Comparison of ENCODE assay signal across 8 cellular contexts in genomic region chr19:48490980-48491792, GRCh38. TPM values are rescaled to one million over a fixed set of nuclear protein-coding genes. Genes with fewer than 3 reads are reported as not detected.
DNase-seq lines count a peak whose midpoint lies in the region; ATAC-seq, FAIRE-seq and TF ChIP-seq lines count a peak whose summit lies in the region.

No MANE protein-coding gene starts in this region.

- no peaks in the 10 kb centered on the region for H3K9me3 Mint-ChIP-seq in T-helper 2 cell treated with Interferon-gamma antibody and Interleukin-4, amounts not matched to agents 5 μg/mL and 100 μg/mL, for 36 hours

- peak; percentile 26 for DNase-seq in T-helper 2 cell treated with Interferon-gamma antibody and Interleukin-4, amounts not matched to agents 5 μg/mL and 100 μg/mL, for 36 hours (ENCODE audit: low spot score)
- DNase-seq in bronchial epithelial cell (ENCODE audit: low read depth) (no peak), pancreas (peak in 4 of 6 donors; percentile 61 to 76 (median 66)), T1000 (lab: John Stamatoyannopoulos, UW) (no peak), NCI-H345 treated with DMSO at 0.1 percent for 48 hours (lab: John Stamatoyannopoulos, UW; ENCODE audit: unreplicated experiment) (no peak), cerebellar nuclear complex (lab: John Stamatoyannopoulos, UW) (no peak)

- TF ChIP-seq CTCF in bronchial epithelial cell (IDR thresholded peaks at IDR 0.05; ENCODE audit: insufficient read depth, low read length, severe bottlenecking) = no peak
- TF ChIP-seq CTCF in pancreas (IDR thresholded peaks at IDR 0.05) = no peak

- H3K36me3 Mint-ChIP-seq in T-helper 2 cell treated with Interferon-gamma antibody and Interleukin-4, amounts not matched to agents 5 μg/mL and 100 μg/mL, for 36 hours (ENCODE audit: low read depth) = no peaks in the 10 kb centered on the region

- peak overlapping the region in 7 of 11 experiments; percentile 1 to 79 (median 69); a peak in 10 of 22 replicates for H3K27ac ChIP-seq in BLaER1 treated with 17β-estradiol and CSF1 and Interleukin-3, amounts not matched to agents 10 nM and 100 nM
- H3K27ac ChIP-seq in HUES48 (ENCODE audit: low read depth, low read length) = peak overlapping the region; percentile 79
- H3K27ac ChIP-seq in pancreas = no peak overlapping the region

- peaks cover 46% of the 10 kb centered on the region for H3K27me3 Mint-ChIP-seq in T-helper 2 cell treated with Interferon-gamma antibody and Interleukin-4, amounts not matched to agents 5 μg/mL and 100 μg/mL, for 36 hours (ENCODE audit: low read depth)

- no peak overlapping the region for H3K27ac Mint-ChIP-seq in T-helper 2 cell treated with Interferon-gamma antibody and Interleukin-4, amounts not matched to agents 5 μg/mL and 100 μg/mL, for 36 hours

- H3K9me3 ChIP-seq in BLaER1 treated with 17β-estradiol and CSF1 and Interleukin-3, amounts not matched to agents 10 nM and 100 nM (replicated peaks in 1 of 11) = no peaks in the 10 kb centered on the region
- H3K9me3 ChIP-seq in HUES48 (ENCODE audit: control insufficient read depth, insufficient read depth, low read length) (no peaks in the 10 kb centered on the region), pancreas (no peaks in the 10 kb centered on the region)

- no peak for ATAC-seq in pancreas

- intact Hi-C loops in pancreas (cut with DNase I) = loop anchor here in 1 of 3 donors (5.0 kb wide), 1 partner anchor 96 kb away; no protein-coding TSS in a partner anchor

- peaks cover 23 to 40% (median 28%) of the 10 kb centered on the region in 11 experiments for H3K27me3 ChIP-seq in BLaER1 treated with 17β-estradiol and CSF1 and Interleukin-3, amounts not matched to agents 10 nM and 100 nM
- no peaks in the 10 kb centered on the region for H3K27me3 ChIP-seq in HUES48 (ENCODE audit: control insufficient read depth, insufficient read depth, low read length)
- no peaks in the 10 kb centered on the region for H3K27me3 ChIP-seq in bronchial epithelial cell (ENCODE audit: control insufficient read depth, insufficient read depth, low read length)
- no peaks in the 10 kb centered on the region for H3K27me3 ChIP-seq in pancreas

- peak overlapping the region in 9 of 10 experiments; percentile 21 to 56 (median 43); a peak in 13 of 20 replicates for H3K4me3 ChIP-seq in BLaER1 treated with 17β-estradiol and CSF1 and Interleukin-3, amounts not matched to agents 10 nM and 100 nM
- H3K4me3 ChIP-seq in HUES48 (ENCODE audit: low read depth, low read length) (peak overlapping the region; percentile 54), bronchial epithelial cell (ENCODE audit: low read depth, low read length) (peak overlapping the region; percentile 20), pancreas (no peak overlapping the region)

- H3K4me1 ChIP-seq in BLaER1 treated with 17β-estradiol and CSF1 and Interleukin-3, amounts not matched to agents 10 nM and 100 nM = peaks cover 47 to 69% (median 59%) of the 10 kb centered on the region in 10 experiments
- peaks cover 19% of the 10 kb centered on the region for H3K4me1 ChIP-seq in HUES48 (ENCODE audit: control insufficient read depth, insufficient read depth, low read length)
- H3K4me1 ChIP-seq in pancreas = peaks cover 0 to 10% (median 0%) of the 10 kb centered on the region in 3 donors

- FAIRE-seq in bronchial epithelial cell (lab: Jason Lieb, UNC) (no peak), pancreas (lab: Jason Lieb, UNC) (no peak)

- no peaks in the 10 kb centered on the region for H3K36me3 ChIP-seq in BLaER1 treated with 17β-estradiol and CSF1 and Interleukin-3, amounts not matched to agents 10 nM and 100 nM
- H3K36me3 ChIP-seq in HUES48 (ENCODE audit: control insufficient read depth, insufficient read depth, low read length) (no peaks in the 10 kb centered on the region), bronchial epithelial cell (ENCODE audit: control insufficient read depth, insufficient read depth, low read length) (no peaks in the 10 kb centered on the region), pancreas (no peaks in the 10 kb centered on the region)

- WGBS in pancreas, 2 donors = 10 to 13% methylated on average over 40 to 50 of the region's 50 CpGs

- peaks cover 0 to 13% (median 0%) of the 10 kb centered on the region in 11 experiments; a peak in 5 of 22 replicates for H4K20me1 ChIP-seq in BLaER1 treated with 17β-estradiol and CSF1 and Interleukin-3, amounts not matched to agents 10 nM and 100 nM

- peak overlapping the region in 7 of 11 experiments; percentile 8 to 75 (median 69); a peak in 10 of 22 replicates for H3K9ac ChIP-seq in BLaER1 treated with 17β-estradiol and CSF1 and Interleukin-3, amounts not matched to agents 10 nM and 100 nM
- 0 out of 2 replicates have a peak overlapping the region, but pooled peaks have one; percentile 37 for H3K9ac ChIP-seq in HUES48 (ENCODE audit: low read depth, low read length)

- H3K4me2 ChIP-seq in BLaER1 treated with 17β-estradiol and CSF1 and Interleukin-3, amounts not matched to agents 10 nM and 100 nM = peak overlapping the region; percentile 73 to 99 (median 86)

- H3K4me1 Mint-ChIP-seq in T-helper 2 cell treated with Interferon-gamma antibody and Interleukin-4, amounts not matched to agents 5 μg/mL and 100 μg/mL, for 36 hours (ENCODE audit: low read depth) = peaks cover 29% of the 10 kb centered on the region

- peak overlapping the region; percentile 43 for H3K4me3 Mint-ChIP-seq in T-helper 2 cell treated with Interferon-gamma antibody and Interleukin-4, amounts not matched to agents 5 μg/mL and 100 μg/mL, for 36 hours

RNA-seq across cellular contexts. Expression of gene LMTK3, which starts 20.4 kb away (rescaled TPM):
- total RNA-seq in bronchial epithelial cell (1.3 and 1.8 TPM in 2 replicates), pancreas (1 to 10 TPM; 2.3 to 4.1 (median 2.8) TPM)
- polyA plus RNA-seq in pancreas = 1 to 10 TPM; 4.1 to 7.7 TPM

RNA-seq across cellular contexts. Expression of gene CYTH2, which starts 22.0 kb away (rescaled TPM):
- 24.2 and 36.6 TPM in 2 replicates for total RNA-seq in bronchial epithelial cell
- total RNA-seq in pancreas = 10 to 100 TPM; 25.4 to 39.2 (median 29.1) TPM
- 10 to 100 TPM; 51.7 to 54.2 TPM for polyA plus RNA-seq in pancreas

RNA-seq across cellular contexts. Expression of gene KCNJ14, which starts 35.8 kb away (rescaled TPM):
- 1.0 and 1.1 TPM in 2 replicates for total RNA-seq in bronchial epithelial cell
- under 1 TPM; 0.20 to 0.56 (median 0.37) TPM for total RNA-seq in pancreas
- under 1 TPM; 0.49 to 0.59 TPM for polyA plus RNA-seq in pancreas

RNA-seq across cellular contexts. Expression of gene GRWD1, which starts 45.4 kb away (rescaled TPM):
- total RNA-seq in bronchial epithelial cell = 23.4 and 31.9 TPM in 2 replicates
- total RNA-seq in pancreas = 10 to 100 TPM; 13.0 to 23.1 (median 18.2) TPM
- polyA plus RNA-seq in pancreas = 10 to 100 TPM in 1 of 2 donors, 1 to 10 TPM in 1; 8.6 to 10.2 TPM

Comparison
In these comparisons a context has a peak if more than half of its experiments do, and no peak if none do; other contexts are left out.
1. H3K27ac ChIP-seq: peak in BLaER1 treated with 17β-estradiol and CSF1 and Interleukin-3, amounts not matched to agents 10 nM and 100 nM (7 of 11) and HUES48 (single experiment); none in pancreas (0 of 4).
2. H3K4me3 ChIP-seq: peak in BLaER1 treated with 17β-estradiol and CSF1 and Interleukin-3, amounts not matched to agents 10 nM and 100 nM (9 of 10), HUES48 (single experiment) and bronchial epithelial cell (single experiment); none in pancreas (0 of 4).
3. DNase-seq: peak in T-helper 2 cell treated with Interferon-gamma antibody and Interleukin-4, amounts not matched to agents 5 μg/mL and 100 μg/mL, for 36 hours (single experiment) and pancreas (4 of 6); none in bronchial epithelial cell (single experiment), T1000 (single experiment), NCI-H345 treated with DMSO at 0.1 percent for 48 hours (single experiment) and cerebellar nuclear complex (0 of 2).